In the genomic region with DNA sequence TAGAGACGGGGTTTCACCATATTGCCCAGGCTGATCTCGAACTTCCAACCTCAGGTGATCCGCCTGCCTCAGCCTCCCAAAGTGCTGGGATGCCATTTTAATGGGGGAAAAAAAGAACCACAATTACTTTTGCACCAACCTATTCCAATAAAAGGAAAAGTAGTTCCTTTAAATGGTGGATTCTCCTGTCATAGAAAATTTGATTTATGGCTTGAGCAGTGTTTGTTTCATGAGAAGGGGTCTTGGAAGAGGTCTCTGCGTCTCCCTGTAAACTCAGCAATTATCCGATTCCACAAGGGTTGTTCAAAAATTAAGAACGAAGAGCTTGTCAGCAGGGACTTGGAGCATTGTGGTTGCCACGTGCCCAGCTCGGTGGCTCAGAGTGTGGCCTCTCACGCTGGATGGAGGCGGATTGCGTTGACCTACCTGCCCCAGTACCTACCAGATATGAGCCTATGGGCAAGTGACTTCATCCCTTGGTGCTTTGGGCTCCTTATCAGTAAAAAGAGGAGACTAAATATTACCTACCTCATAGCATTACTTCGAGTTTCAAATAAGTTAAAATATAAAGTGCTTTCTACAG, we compare ENCODE assay signal across 13 cellular contexts.
"Had no signal": no experiment of that assay in that cellular context is flagged by ENCODE, and none has a peak within 500 bp of the region (broad histone marks: within the 10 kb centered on the region; RNA-seq: fewer than 3 reads in every experiment).

No MANE protein-coding gene starts in this region.

- DNase-seq: activated CD8-positive, alpha-beta memory T cell treated with anti-CD3 and anti-CD28 coated beads, Interleukin-2, amount 50 U/mL, for 48 hours; activated naive CD4-positive, alpha-beta T cell; aorta; cerebellar nuclear complex; cortex of kidney; effector CD4-positive, alpha-beta T cell; lower lobe of right lung; natural killer cell; stimulated activated naive CD4-positive, alpha-beta T cell; T-helper 2 cell; thyroid gland; WERI-Rb-1 had no signal

- H3K27ac Mint-ChIP-seq: natural killer cell had no signal

- H3K36me3 ChIP-seq: WERI-Rb-1 had no signal

- H3K9me3 Mint-ChIP-seq: natural killer cell had no signal

- H3K4me3 Mint-ChIP-seq: natural killer cell had no signal

- H3K4me3 ChIP-seq: breast epithelium, lower lobe of right lung, thyroid gland had no signal

- H3K9me3 ChIP-seq: breast epithelium, lower lobe of right lung, thyroid gland had no signal

- ATAC-seq: lower lobe of right lung, natural killer cell had no signal

- H3K36me3 Mint-ChIP-seq: natural killer cell had no signal

- H3K27me3 ChIP-seq: breast epithelium, thyroid gland had no signal

- H3K27ac ChIP-seq: lower lobe of right lung, thyroid gland, WERI-Rb-1 had no signal
